ENCODE assay signal across 1 cellular context in genomic region chr1:195754874-195755273, GRCh38.
TF ChIP-seq lines count a peak whose summit lies in the region.

No MANE protein-coding gene starts in this region.

TF ChIP-seq in K562, 482 proteins besides CTCF, POLR2A, EP300 and RAD21 (continued from another document and continues in another):
- TF ChIP-seq ZNF639 (CRISPR knock-in tag; conservative IDR thresholded peaks at IDR 0.05 in 1 of 2, IDR thresholded peaks at IDR 0.05 in 1 of 2) (no peak), CHD4 (IDR thresholded peaks at IDR 0.05; ENCODE audit: insufficient read depth, insufficient replicate concordance, low read depth, low read length, poor library complexity, severe bottlenecking) (no peak), MCM3 (IDR thresholded peaks at IDR 0.05) (no peak), FOXA1 (IDR thresholded peaks at IDR 0.05; ENCODE audit: borderline replicate concordance) (no peak), RBM39 (optimal IDR thresholded peaks at IDR 0.05; ENCODE audit: low read depth, low read length) (no peak), CEBPB (tag; IDR thresholded peaks at IDR 0.05) (peak; percentile 88), SMAD4 (CRISPR knock-in tag; conservative IDR thresholded peaks at IDR 0.05) (no peak), NFXL1 (CRISPR knock-in tag; IDR thresholded peaks at IDR 0.05) (no peak), ZNF561 (CRISPR knock-in tag; conservative IDR thresholded peaks at IDR 0.05) (no peak), HMG20B (CRISPR knock-in tag; IDR thresholded peaks at IDR 0.05) (no peak), ZNF274 (IDR thresholded peaks at IDR 0.05; ENCODE audit: borderline replicate concordance, low read depth, low read length) (no peak), NR1H2 (CRISPR knock-in tag; IDR thresholded peaks at IDR 0.05) (no peak), RBM15 (IDR thresholded peaks at IDR 0.05; ENCODE audit: insufficient read depth, low read length) (no peak), ELF1 (tag; IDR thresholded peaks at IDR 0.05) (no peak), NR2C1 (IDR thresholded peaks at IDR 0.05) (no peak), NR2C1 (tag; IDR thresholded peaks at IDR 0.05) (no peak), CREB1 (IDR thresholded peaks at IDR 0.05) (no peak), CREB1 (CRISPR knock-in tag; IDR thresholded peaks at IDR 0.05) (no peak), CBFB (CRISPR knock-in tag; IDR thresholded peaks at IDR 0.05) (no peak), TCFL5 (CRISPR knock-in tag; conservative IDR thresholded peaks at IDR 0.05) (no peak), BRF1 (IDR thresholded peaks at IDR 0.05; ENCODE audit: borderline replicate concordance, extremely low read depth, insufficient read length) (no peak), HNRNPK (IDR thresholded peaks at IDR 0.05; ENCODE audit: low read depth, low read length, poor library complexity, severe bottlenecking) (no peak), CC2D1A (IDR thresholded peaks at IDR 0.05) (no peak), ZNF699 (CRISPR knock-in tag; IDR thresholded peaks at IDR 0.05; ENCODE audit: insufficient replicate concordance) (no peak), HBP1 (CRISPR knock-in tag; IDR thresholded peaks at IDR 0.05) (no peak), SRSF1 (IDR thresholded peaks at IDR 0.05; ENCODE audit: low read depth, low read length) (no peak), MITF (IDR thresholded peaks at IDR 0.05) (no peak), TEAD2 (tag; IDR thresholded peaks at IDR 0.05) (no peak), NCOA1 (IDR thresholded peaks at IDR 0.05; ENCODE audit: low read depth) (no peak), TRIM24 (IDR thresholded peaks at IDR 0.05) (no peak), SRSF3 (IDR thresholded peaks at IDR 0.05; ENCODE audit: insufficient read depth, low read length) (no peak), ZBTB34 (CRISPR knock-in tag; IDR thresholded peaks at IDR 0.05) (no peak), EWSR1 (IDR thresholded peaks at IDR 0.05; ENCODE audit: borderline replicate concordance, low read depth, partially characterized antibody) (no peak), AFF4 (CRISPR knock-in tag; IDR thresholded peaks at IDR 0.05) (no peak), NFE2L1 (tag; IDR thresholded peaks at IDR 0.05; ENCODE audit: borderline replicate concordance, low read depth) (no peak), HDAC8 (tag; IDR thresholded peaks at IDR 0.05) (no peak), MAFK (IDR thresholded peaks at IDR 0.05; ENCODE audit: low read length) (no peak), ZNF717 (CRISPR knock-in tag; IDR thresholded peaks at IDR 0.05) (no peak), TSC22D4 (tag; IDR thresholded peaks at IDR 0.05) (no peak)
- TF ChIP-seq, protein P1, sequence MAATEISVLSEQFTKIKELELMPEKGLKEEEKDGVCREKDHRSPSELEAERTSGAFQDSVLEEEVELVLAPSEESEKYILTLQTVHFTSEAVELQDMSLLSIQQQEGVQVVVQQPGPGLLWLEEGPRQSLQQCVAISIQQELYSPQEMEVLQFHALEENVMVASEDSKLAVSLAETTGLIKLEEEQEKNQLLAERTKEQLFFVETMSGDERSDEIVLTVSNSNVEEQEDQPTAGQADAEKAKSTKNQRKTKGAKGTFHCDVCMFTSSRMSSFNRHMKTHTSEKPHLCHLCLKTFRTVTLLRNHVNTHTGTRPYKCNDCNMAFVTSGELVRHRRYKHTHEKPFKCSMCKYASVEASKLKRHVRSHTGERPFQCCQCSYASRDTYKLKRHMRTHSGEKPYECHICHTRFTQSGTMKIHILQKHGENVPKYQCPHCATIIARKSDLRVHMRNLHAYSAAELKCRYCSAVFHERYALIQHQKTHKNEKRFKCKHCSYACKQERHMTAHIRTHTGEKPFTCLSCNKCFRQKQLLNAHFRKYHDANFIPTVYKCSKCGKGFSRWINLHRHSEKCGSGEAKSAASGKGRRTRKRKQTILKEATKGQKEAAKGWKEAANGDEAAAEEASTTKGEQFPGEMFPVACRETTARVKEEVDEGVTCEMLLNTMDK (IDR thresholded peaks at IDR 0.05; ENCODE audit: borderline replicate concordance, insufficient read depth, low read depth, low read length, poor library complexity, severe bottlenecking), result no peak
- TF ChIP-seq, protein P2, sequence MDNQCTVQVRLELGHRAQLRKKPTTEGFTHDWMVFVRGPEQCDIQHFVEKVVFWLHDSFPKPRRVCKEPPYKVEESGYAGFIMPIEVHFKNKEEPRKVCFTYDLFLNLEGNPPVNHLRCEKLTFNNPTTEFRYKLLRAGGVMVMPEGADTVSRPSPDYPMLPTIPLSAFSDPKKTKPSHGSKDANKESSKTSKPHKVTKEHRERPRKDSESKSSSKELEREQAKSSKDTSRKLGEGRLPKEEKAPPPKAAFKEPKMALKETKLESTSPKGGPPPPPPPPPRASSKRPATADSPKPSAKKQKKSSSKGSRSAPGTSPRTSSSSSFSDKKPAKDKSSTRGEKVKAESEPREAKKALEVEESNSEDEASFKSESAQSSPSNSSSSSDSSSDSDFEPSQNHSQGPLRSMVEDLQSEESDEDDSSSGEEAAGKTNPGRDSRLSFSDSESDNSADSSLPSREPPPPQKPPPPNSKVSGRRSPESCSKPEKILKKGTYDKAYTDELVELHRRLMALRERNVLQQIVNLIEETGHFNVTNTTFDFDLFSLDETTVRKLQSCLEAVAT (IDR thresholded peaks at IDR 0.05), result no peak
- TF ChIP-seq, protein P3, sequence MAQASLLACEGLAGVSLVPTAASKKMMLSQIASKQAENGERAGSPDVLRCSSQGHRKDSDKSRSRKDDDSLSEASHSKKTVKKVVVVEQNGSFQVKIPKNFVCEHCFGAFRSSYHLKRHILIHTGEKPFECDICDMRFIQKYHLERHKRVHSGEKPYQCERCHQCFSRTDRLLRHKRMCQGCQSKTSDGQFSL (CRISPR knock-in tag; IDR thresholded peaks at IDR 0.05), result no peak
- TF ChIP-seq, protein P3 (tag; IDR thresholded peaks at IDR 0.05), result no peak
- TF ChIP-seq, protein P4, sequence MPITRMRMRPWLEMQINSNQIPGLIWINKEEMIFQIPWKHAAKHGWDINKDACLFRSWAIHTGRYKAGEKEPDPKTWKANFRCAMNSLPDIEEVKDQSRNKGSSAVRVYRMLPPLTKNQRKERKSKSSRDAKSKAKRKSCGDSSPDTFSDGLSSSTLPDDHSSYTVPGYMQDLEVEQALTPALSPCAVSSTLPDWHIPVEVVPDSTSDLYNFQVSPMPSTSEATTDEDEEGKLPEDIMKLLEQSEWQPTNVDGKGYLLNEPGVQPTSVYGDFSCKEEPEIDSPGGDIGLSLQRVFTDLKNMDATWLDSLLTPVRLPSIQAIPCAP (CRISPR knock-in tag; IDR thresholded peaks at IDR 0.05; ENCODE audit: borderline replicate concordance), result no peak
- TF ChIP-seq, protein P5, sequence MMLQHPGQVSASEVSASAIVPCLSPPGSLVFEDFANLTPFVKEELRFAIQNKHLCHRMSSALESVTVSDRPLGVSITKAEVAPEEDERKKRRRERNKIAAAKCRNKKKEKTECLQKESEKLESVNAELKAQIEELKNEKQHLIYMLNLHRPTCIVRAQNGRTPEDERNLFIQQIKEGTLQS (IDR thresholded peaks at IDR 0.05), result 0 out of 2 replicates have a peak, but pooled peaks have one; percentile 10
- TF ChIP-seq, protein P5 (CRISPR knock-in tag; conservative IDR thresholded peaks at IDR 0.05), result no peak
- TF ChIP-seq, protein P6, sequence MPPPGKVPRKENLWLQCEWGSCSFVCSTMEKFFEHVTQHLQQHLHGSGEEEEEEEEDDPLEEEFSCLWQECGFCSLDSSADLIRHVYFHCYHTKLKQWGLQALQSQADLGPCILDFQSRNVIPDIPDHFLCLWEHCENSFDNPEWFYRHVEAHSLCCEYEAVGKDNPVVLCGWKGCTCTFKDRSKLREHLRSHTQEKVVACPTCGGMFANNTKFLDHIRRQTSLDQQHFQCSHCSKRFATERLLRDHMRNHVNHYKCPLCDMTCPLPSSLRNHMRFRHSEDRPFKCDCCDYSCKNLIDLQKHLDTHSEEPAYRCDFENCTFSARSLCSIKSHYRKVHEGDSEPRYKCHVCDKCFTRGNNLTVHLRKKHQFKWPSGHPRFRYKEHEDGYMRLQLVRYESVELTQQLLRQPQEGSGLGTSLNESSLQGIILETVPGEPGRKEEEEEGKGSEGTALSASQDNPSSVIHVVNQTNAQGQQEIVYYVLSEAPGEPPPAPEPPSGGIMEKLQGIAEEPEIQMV (tag; conservative IDR thresholded peaks at IDR 0.05; ENCODE audit: low read depth), result no peak
- TF ChIP-seq, protein P7, sequence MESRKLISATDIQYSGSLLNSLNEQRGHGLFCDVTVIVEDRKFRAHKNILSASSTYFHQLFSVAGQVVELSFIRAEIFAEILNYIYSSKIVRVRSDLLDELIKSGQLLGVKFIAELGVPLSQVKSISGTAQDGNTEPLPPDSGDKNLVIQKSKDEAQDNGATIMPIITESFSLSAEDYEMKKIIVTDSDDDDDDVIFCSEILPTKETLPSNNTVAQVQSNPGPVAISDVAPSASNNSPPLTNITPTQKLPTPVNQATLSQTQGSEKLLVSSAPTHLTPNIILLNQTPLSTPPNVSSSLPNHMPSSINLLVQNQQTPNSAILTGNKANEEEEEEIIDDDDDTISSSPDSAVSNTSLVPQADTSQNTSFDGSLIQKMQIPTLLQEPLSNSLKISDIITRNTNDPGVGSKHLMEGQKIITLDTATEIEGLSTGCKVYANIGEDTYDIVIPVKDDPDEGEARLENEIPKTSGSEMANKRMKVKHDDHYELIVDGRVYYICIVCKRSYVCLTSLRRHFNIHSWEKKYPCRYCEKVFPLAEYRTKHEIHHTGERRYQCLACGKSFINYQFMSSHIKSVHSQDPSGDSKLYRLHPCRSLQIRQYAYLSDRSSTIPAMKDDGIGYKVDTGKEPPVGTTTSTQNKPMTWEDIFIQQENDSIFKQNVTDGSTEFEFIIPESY (CRISPR knock-in tag; IDR thresholded peaks at IDR 0.05), result no peak
